Comparison of ENCODE assay signal across 11 cellular contexts in the genomic region with DNA sequence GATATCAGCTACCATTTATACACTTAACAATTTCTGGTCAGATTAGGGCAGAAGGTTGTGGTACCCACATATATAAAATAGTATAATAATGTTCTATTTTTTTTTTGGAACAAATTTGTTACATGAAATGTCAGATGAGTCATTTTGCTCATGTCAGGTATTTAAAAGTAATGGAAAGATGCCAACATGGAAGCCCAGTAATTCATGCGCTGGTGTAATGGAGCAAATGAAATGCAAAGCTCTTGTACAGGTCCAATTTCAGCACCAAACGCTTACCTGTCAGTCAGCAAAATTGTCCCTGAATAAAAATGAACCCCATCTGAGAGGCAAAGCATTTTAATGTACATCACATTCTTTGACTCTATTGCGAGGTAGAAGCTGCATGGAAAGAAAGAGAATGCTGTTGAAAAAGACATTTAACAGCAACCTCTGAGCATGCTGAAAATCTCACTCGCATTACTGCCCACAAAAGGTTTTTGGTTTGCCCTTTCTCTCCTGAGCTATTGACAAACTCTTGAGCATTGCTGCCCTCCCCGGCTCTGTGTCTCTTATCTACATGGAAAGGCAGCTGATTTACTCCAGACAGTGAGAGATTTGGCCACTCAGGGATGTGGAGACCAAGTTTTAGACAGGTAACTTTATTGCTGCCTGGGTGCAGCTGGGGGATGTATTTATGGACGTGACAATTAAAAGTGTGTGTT.
DNase-seq lines count a peak whose midpoint lies in the region; ATAC-seq and TF ChIP-seq lines count a peak whose summit lies in the region.
"Had no signal": no experiment of that assay in that cellular context is flagged by ENCODE, and none has a peak within 500 bp of the region (broad histone marks: within the 10 kb centered on the region; RNA-seq: fewer than 3 reads in every experiment).

No MANE protein-coding gene starts in this region.

- WGBS in right cardiac atrium = 70% methylated on average over 6 of the region's 6 CpGs

- H3K27me3 ChIP-seq in cardiac muscle cell = no peaks in the 10 kb centered on the region
- no peaks in the 10 kb centered on the region for H3K27me3 ChIP-seq in right cardiac atrium (ENCODE audit: control insufficient read depth, insufficient read depth)
- no peaks in the 10 kb centered on the region for H3K27me3 ChIP-seq in vagina
- H3K27me3 ChIP-seq: sigmoid colon had no signal

- peaks cover 49% of the 10 kb centered on the region for H3K4me1 Mint-ChIP-seq in activated CD8-positive, alpha-beta T cell treated with anti-CD3 and anti-CD28 coated beads for 36 hours (ENCODE audit: low read depth)

- DNase-seq in cardiac muscle cell (ENCODE audit: low read depth in 1 of 2, low spot score in 1 of 2) (peak; percentile 17 to 36), right cardiac atrium (no peak), kidney tubule cell (ENCODE audit: low spot score) (peak; percentile 19), vagina (ENCODE audit: extremely low spot score in 2 of 2) (no peak), omental fat pad (ENCODE audit: low spot score) (no peak), NCI-H2107 treated with DMSO at 0.1 percent for 48 hours (lab: John Stamatoyannopoulos, UW; ENCODE audit: unreplicated experiment) (no peak)
- peak; percentile 61 for DNase-seq in activated CD8-positive, alpha-beta T cell treated with anti-CD3 and anti-CD28 coated beads for 36 hours
- DNase-seq: activated CD4-positive, alpha-beta T cell treated with anti-CD3 and anti-CD28 coated beads, Interleukin-2, amount 50 U/mL, for 1 hour; NCI-H1048; sigmoid colon had no signal

- H3K27ac ChIP-seq in cardiac muscle cell (peak overlapping the region; percentile 20), right cardiac atrium (ENCODE audit: low read length) (no peak overlapping the region), vagina (peak overlapping the region; percentile 14)
- H3K27ac ChIP-seq: sigmoid colon had no signal

- H3K4me3 Mint-ChIP-seq in activated CD8-positive, alpha-beta T cell treated with anti-CD3 and anti-CD28 coated beads for 36 hours = peak overlapping the region; percentile 47

- POLR2A ChIA-PET in activated CD8-positive, alpha-beta T cell treated with anti-CD3 and anti-CD28 coated beads for 36 hours (lab: Charles Lee) = interaction anchor here (0.6 to 0.9 kb wide), 2 partner anchors 218 to 727 kb away, joined by 3 read pairs; a partner anchor contains a TSS

- H3K36me3 ChIP-seq in cardiac muscle cell (no peaks in the 10 kb centered on the region), vagina (no peaks in the 10 kb centered on the region)
- H3K36me3 ChIP-seq: sigmoid colon had no signal

- no peak for TF ChIP-seq CTCF in cardiac muscle cell (IDR thresholded peaks at IDR 0.05; ENCODE audit: low read depth, low read length)
- TF ChIP-seq CTCF in activated CD8-positive, alpha-beta T cell treated with anti-CD3 and anti-CD28 coated beads for 36 hours (IDR thresholded peaks at IDR 0.05) = no peak
- no peak for TF ChIP-seq CTCF in vagina (IDR thresholded peaks at IDR 0.05)
- no peak for TF ChIP-seq CTCF in omental fat pad (IDR thresholded peaks at IDR 0.05)

- H3K4me1 ChIP-seq in cardiac muscle cell (ENCODE audit: low read depth) (no peaks in the 10 kb centered on the region), right cardiac atrium (ENCODE audit: control insufficient read depth, insufficient read depth, low read length) (no peaks in the 10 kb centered on the region), vagina (peaks cover 14% of the 10 kb centered on the region)

- no peaks in the 10 kb centered on the region for H3K27me3 Mint-ChIP-seq in activated CD8-positive, alpha-beta T cell treated with anti-CD3 and anti-CD28 coated beads for 36 hours

- CTCF ChIA-PET in activated CD8-positive, alpha-beta T cell treated with anti-CD3 and anti-CD28 coated beads for 36 hours (lab: Charles Lee) = interaction anchor here (2.0 to 4.7 kb wide), 2 partner anchors 37 to 100 kb away, joined by 7 to 21 read pairs; no protein-coding TSS in a partner anchor

- ATAC-seq in right cardiac atrium (no peak), omental fat pad (ENCODE audit: low FRiP score) (no peak), HG03457 (IDR thresholded peaks at IDR 0.05; ENCODE audit: unreplicated experiment) (no peak)
- peak; percentile 43 for ATAC-seq in activated CD8-positive, alpha-beta T cell treated with anti-CD3 and anti-CD28 coated beads for 36 hours

- no peaks in the 10 kb centered on the region for H3K9me3 ChIP-seq in cardiac muscle cell (ENCODE audit: low read depth)
- no peaks in the 10 kb centered on the region for H3K9me3 ChIP-seq in right cardiac atrium (ENCODE audit: control insufficient read depth, low read length)
- H3K9me3 ChIP-seq in vagina = no peaks in the 10 kb centered on the region
- H3K9me3 ChIP-seq: sigmoid colon had no signal

- H3K9me3 Mint-ChIP-seq in activated CD8-positive, alpha-beta T cell treated with anti-CD3 and anti-CD28 coated beads for 36 hours = no peaks in the 10 kb centered on the region

- H3K4me3 ChIP-seq in cardiac muscle cell = no peak overlapping the region
- H3K4me3 ChIP-seq in right cardiac atrium (ENCODE audit: low read length) = no peak overlapping the region
- H3K4me3 ChIP-seq in vagina = no peak overlapping the region
- H3K4me3 ChIP-seq: sigmoid colon had no signal

- no peak for TF ChIP-seq POLR2A in vagina (IDR thresholded peaks at IDR 0.05)

- H3K27ac Mint-ChIP-seq in activated CD8-positive, alpha-beta T cell treated with anti-CD3 and anti-CD28 coated beads for 36 hours = peak overlapping the region; percentile 83

- intact Hi-C loops in right cardiac atrium (cut with DNase I) (no loop called here), vagina (cut with DNase I) (no loop called here)
- intact Hi-C loops in activated CD8-positive, alpha-beta T cell treated with anti-CD3 and anti-CD28 coated beads for 36 hours (cut with micrococcal nuclease) = no loop called here

- no peaks in the 10 kb centered on the region for H3K36me3 Mint-ChIP-seq in activated CD8-positive, alpha-beta T cell treated with anti-CD3 and anti-CD28 coated beads for 36 hours (ENCODE audit: low read depth)

Comparison
In these comparisons a context has a peak if more than half of its experiments do, and no peak if none do; other contexts are left out.
1. DNase-seq: peak in cardiac muscle cell (2 of 2), activated CD8-positive, alpha-beta T cell treated with anti-CD3 and anti-CD28 coated beads for 36 hours (single experiment) and kidney tubule cell (single experiment); none in right cardiac atrium (0 of 3), vagina (0 of 2), omental fat pad (single experiment) and NCI-H2107 treated with DMSO at 0.1 percent for 48 hours (single experiment).